Comparison of ENCODE assay signal across 18 cellular contexts in the genomic region with DNA sequence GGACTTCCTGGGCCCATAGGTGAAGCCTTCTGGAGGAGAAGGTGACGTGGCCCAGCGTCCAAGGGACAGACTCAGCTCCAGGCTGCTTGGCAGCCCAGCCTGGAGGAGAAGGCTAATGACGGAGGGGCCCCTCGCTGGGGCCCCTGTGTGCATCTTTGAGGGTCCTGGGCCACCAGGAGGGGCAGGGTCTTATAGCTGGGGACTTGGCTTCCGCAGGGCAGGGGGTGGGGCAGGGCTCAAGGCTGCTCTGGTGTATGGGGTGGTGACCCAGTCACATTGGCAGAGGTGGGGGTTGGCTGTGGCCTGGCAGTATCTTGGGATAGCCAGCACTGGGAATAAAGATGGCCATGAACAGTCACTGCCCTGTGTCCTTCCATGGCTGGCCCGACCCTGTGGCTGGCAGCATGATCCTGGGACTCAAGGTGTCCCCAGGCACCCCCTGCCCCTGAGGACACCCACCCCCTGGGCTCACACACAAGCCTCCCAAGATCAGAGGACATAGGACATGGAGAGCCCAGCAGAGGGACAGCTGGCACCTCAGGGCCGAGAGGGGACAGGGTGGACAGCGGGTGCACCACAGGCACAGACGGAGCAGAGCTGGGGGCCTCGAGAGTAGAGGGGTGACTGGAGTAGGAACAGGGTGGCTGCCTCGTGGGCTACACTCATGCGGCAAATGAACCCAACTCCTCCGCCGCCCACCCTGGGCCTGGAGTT. TPM values are rescaled to one million over a fixed set of nuclear protein-coding genes. Genes with fewer than 3 reads are reported as not detected.
DNase-seq lines count a peak whose midpoint lies in the region; ATAC-seq and TF ChIP-seq lines count a peak whose summit lies in the region.
"Had no signal": no experiment of that assay in that cellular context is flagged by ENCODE, and none has a peak within 500 bp of the region (broad histone marks: within the 10 kb centered on the region; RNA-seq: fewer than 3 reads in every experiment).

No MANE protein-coding gene starts in this region.

- POLR2A ChIA-PET in CD4-positive, alpha-beta memory T cell (lab: Charles Lee; ENCODE audit: partially characterized antibody): interaction anchor here (0.9 to 16.3 kb wide), 9 partner anchors 8 to 202 kb away, joined by 3 to 539 read pairs (median 21); a partner anchor contains a TSS
- POLR2A ChIA-PET in naive thymus-derived CD8-positive, alpha-beta T cell (lab: Charles Lee): interaction anchor here (0.6 to 6.7 kb wide), 6 partner anchors 11 to 131 kb away, joined by 3 to 135 read pairs (median 12); a partner anchor contains a TSS

- no peak overlapping the region for H3K27ac ChIP-seq in CD4-positive, alpha-beta memory T cell (ENCODE audit: low read depth, low read length)
- H3K27ac ChIP-seq in colonic mucosa: no peak overlapping the region
- H3K27ac ChIP-seq: cardiac muscle cell, parathyroid adenoma, thyroid gland, WERI-Rb-1 had no signal

- TF ChIP-seq CTCF in colonic mucosa (IDR thresholded peaks at IDR 0.05): no peak

- no peak for ATAC-seq in T-helper 17 cell
- no peak for ATAC-seq in naive thymus-derived CD8-positive, alpha-beta T cell
- ATAC-seq: activated CD8-positive, alpha-beta T cell treated with anti-CD3 and anti-CD28 coated beads, Interleukin-2, amount 10 ng/mL, durations not matched to agents 7 days and 5 days; activated T-cell treated with anti-CD3 and anti-CD28 coated beads, Interleukin-2, amount 50 U/mL, for 72 hours had no signal

- H3K27ac Mint-ChIP-seq in CD4-positive, alpha-beta memory T cell: peak overlapping the region in 4 of 7 donors; percentile 46 to 82 (median 66)
- H3K27ac Mint-ChIP-seq in T-helper 17 cell: peak overlapping the region; percentile 72
- peak overlapping the region in 9 of 10 donors; percentile 15 to 92 (median 41) for H3K27ac Mint-ChIP-seq in naive thymus-derived CD8-positive, alpha-beta T cell
- H3K27ac Mint-ChIP-seq: activated T-cell treated with anti-CD3 and anti-CD28 coated beads, Interleukin-2, amount 50 U/mL, for 72 hours had no signal

- H3K36me3 ChIP-seq in CD4-positive, alpha-beta memory T cell (ENCODE audit: insufficient read depth, low read length): peaks cover 8% of the 10 kb centered on the region
- no peaks in the 10 kb centered on the region for H3K36me3 ChIP-seq in colonic mucosa
- H3K36me3 ChIP-seq: cardiac muscle cell, WERI-Rb-1 had no signal

- peaks cover 0 to 15% (median 8%) of the 10 kb centered on the region in 4 donors for H3K4me1 Mint-ChIP-seq in CD4-positive, alpha-beta memory T cell
- peaks cover 8% of the 10 kb centered on the region for H3K4me1 Mint-ChIP-seq in T-helper 17 cell
- H3K4me1 Mint-ChIP-seq in naive thymus-derived CD8-positive, alpha-beta T cell: peaks cover 8 to 31% (median 15%) of the 10 kb centered on the region in 4 donors

- no peaks in the 10 kb centered on the region for H3K27me3 Mint-ChIP-seq in CD4-positive, alpha-beta memory T cell
- H3K27me3 Mint-ChIP-seq in T-helper 17 cell: no peaks in the 10 kb centered on the region
- peaks cover 0 to 1% (median 0%) of the 10 kb centered on the region in 5 donors for H3K27me3 Mint-ChIP-seq in naive thymus-derived CD8-positive, alpha-beta T cell

- H3K4me3 Mint-ChIP-seq in CD4-positive, alpha-beta memory T cell: no peak overlapping the region
- no peak overlapping the region for H3K4me3 Mint-ChIP-seq in T-helper 17 cell
- peak overlapping the region in 2 of 10 donors; percentile 27 to 47 for H3K4me3 Mint-ChIP-seq in naive thymus-derived CD8-positive, alpha-beta T cell
- H3K4me3 Mint-ChIP-seq: activated CD8-positive, alpha-beta T cell treated with anti-CD3 and anti-CD28 coated beads, Interleukin-2, amount 10 ng/mL, durations not matched to agents 7 days and 5 days had no signal

- peaks cover 21% of the 10 kb centered on the region for H3K4me1 ChIP-seq in CD4-positive, alpha-beta memory T cell (ENCODE audit: insufficient read depth, low read length)
- H3K4me1 ChIP-seq in colonic mucosa: peaks cover 9% of the 10 kb centered on the region
- H3K4me1 ChIP-seq: parathyroid adenoma had no signal

- no peak overlapping the region for H3K9ac ChIP-seq in colonic mucosa (ENCODE audit: low read depth in 2 of 2, low read length in 2 of 2)
- H3K9ac ChIP-seq: parathyroid adenoma had no signal

- CTCF ChIA-PET in CD4-positive, alpha-beta memory T cell (lab: Charles Lee; ENCODE audit: partially characterized antibody): interaction anchor here (1.2 to 5.4 kb wide), 3 partner anchors 8 to 45 kb away, joined by 3 to 81 read pairs (median 10); a partner anchor contains a TSS

- no peaks in the 10 kb centered on the region for H3K27me3 ChIP-seq in CD4-positive, alpha-beta memory T cell (ENCODE audit: insufficient read depth, low read length)
- H3K27me3 ChIP-seq in colonic mucosa: no peaks in the 10 kb centered on the region
- H3K27me3 ChIP-seq: cardiac muscle cell, thyroid gland had no signal

- intact Hi-C loops in CD4-positive, alpha-beta memory T cell (cut with micrococcal nuclease): no loop called here
- intact Hi-C loops in colonic mucosa (cut with DNase I): loop anchor here (5.0 kb wide), 1 partner anchor 43 kb away; no protein-coding TSS in a partner anchor

- H3K9me3 ChIP-seq in CD4-positive, alpha-beta memory T cell (ENCODE audit: control insufficient read depth in 1 of 2, low read length in 2 of 2): no peaks in the 10 kb centered on the region
- H3K9me3 ChIP-seq in T-helper 17 cell (ENCODE audit: control insufficient read depth, low read length, poor library complexity, severe bottlenecking) (no peaks in the 10 kb centered on the region), colonic mucosa (no peaks in the 10 kb centered on the region)
- H3K9me3 ChIP-seq: thyroid gland had no signal

- H3K36me3 Mint-ChIP-seq in CD4-positive, alpha-beta memory T cell: peaks cover 0 to 2% of the 10 kb centered on the region in 2 donors
- no peaks in the 10 kb centered on the region for H3K36me3 Mint-ChIP-seq in T-helper 17 cell (ENCODE audit: low read depth)
- H3K36me3 Mint-ChIP-seq in naive thymus-derived CD8-positive, alpha-beta T cell: peaks cover 0 to 7% (median 0%) of the 10 kb centered on the region in 3 donors

- H3K9me3 Mint-ChIP-seq in CD4-positive, alpha-beta memory T cell: no peaks in the 10 kb centered on the region
- no peaks in the 10 kb centered on the region for H3K9me3 Mint-ChIP-seq in naive thymus-derived CD8-positive, alpha-beta T cell
- H3K9me3 Mint-ChIP-seq: activated T-cell treated with anti-CD3 and anti-CD28 coated beads, Interleukin-2, amount 50 U/mL, for 72 hours had no signal

- no peak for DNase-seq in CD4-positive, alpha-beta memory T cell
- DNase-seq in T-helper 17 cell: no peak
- no peak for DNase-seq in naive thymus-derived CD8-positive, alpha-beta T cell
- no peak for DNase-seq in iPS-NIHi11 (ENCODE audit: low spot score)
- DNase-seq in NCI-H128 (lab: John Stamatoyannopoulos, UW; ENCODE audit: unreplicated experiment): no peak
- DNase-seq in colonic mucosa: no peak
- DNase-seq: activated CD8-positive, alpha-beta T cell treated with anti-CD3 and anti-CD28 coated beads, Interleukin-2, amount 10 ng/mL, durations not matched to agents 7 days and 5 days; activated T-cell treated with anti-CD3 and anti-CD28 coated beads, Interleukin-2, amount 50 U/mL, for 72 hours; effector memory CD4-positive, alpha-beta T cell; kidney glomerular epithelial cell; NCI-H146; small intestine; WERI-Rb-1 had no signal

- no peak overlapping the region for H3K4me3 ChIP-seq in CD4-positive, alpha-beta memory T cell (ENCODE audit: low read length in 2 of 2)
- H3K4me3 ChIP-seq in colonic mucosa: no peak overlapping the region
- H3K4me3 ChIP-seq: cardiac muscle cell, thyroid gland had no signal

RNA-seq across cellular contexts. Expression of a gene that starts 10.1 kb away (rescaled TPM):
- total RNA-seq in CD4-positive, alpha-beta memory T cell: 100 to 1,000 TPM; 437 to 440 TPM
- polyA plus RNA-seq in CD4-positive, alpha-beta memory T cell: 100 to 1,000 TPM; 235 to 242 TPM
- total RNA-seq in T-helper 17 cell (100 to 1,000 TPM; 353 to 409 TPM), colonic mucosa (100 to 1,000 TPM in 1 of 2 donors, 10 to 100 TPM in 1; 91.4 to 177 TPM)
- 100 to 1,000 TPM; 332 to 337 TPM for total RNA-seq in naive thymus-derived CD8-positive, alpha-beta T cell
- 100 to 1,000 TPM; 195 to 233 (median 206) TPM for polyA plus RNA-seq in naive thymus-derived CD8-positive, alpha-beta T cell

RNA-seq across cellular contexts. Expression of a gene that starts 10.7 kb away (rescaled TPM):
- total RNA-seq in CD4-positive, alpha-beta memory T cell: not detected
- under 1 TPM in 1 of 2 donors, not detected in 1; 0.14 TPM for polyA plus RNA-seq in CD4-positive, alpha-beta memory T cell
- total RNA-seq in T-helper 17 cell: not detected
- under 1 TPM; 0.16 to 0.29 TPM for total RNA-seq in naive thymus-derived CD8-positive, alpha-beta T cell
- polyA plus RNA-seq in naive thymus-derived CD8-positive, alpha-beta T cell: under 1 TPM in 2 of 3 donors, not detected in 1; 0.15 to 0.47 TPM
- total RNA-seq in colonic mucosa: 100 to 1,000 TPM; 167 to 247 TPM

RNA-seq across cellular contexts. Expression of a gene that starts 35.4 kb away (rescaled TPM):
- total RNA-seq in CD4-positive, alpha-beta memory T cell: 1 to 10 TPM; 2.2 to 2.4 TPM
- polyA plus RNA-seq in CD4-positive, alpha-beta memory T cell: not detected
- total RNA-seq in T-helper 17 cell (1 to 10 TPM; 6.0 to 8.6 TPM), colonic mucosa (1 to 10 TPM; 1.6 to 2.0 TPM)
- under 1 TPM; 0.16 to 0.39 TPM for total RNA-seq in naive thymus-derived CD8-positive, alpha-beta T cell
- polyA plus RNA-seq in naive thymus-derived CD8-positive, alpha-beta T cell: 1 to 10 TPM in 1 of 3 donors, not detected in 2; 1.3 TPM
- total RNA-seq: HT-29, RPMI7951 had no signal

RNA-seq across cellular contexts. Expression of a gene that starts 37.1 kb away (rescaled TPM):
- total RNA-seq in CD4-positive, alpha-beta memory T cell: 100 to 1,000 TPM; 120 to 123 TPM
- polyA plus RNA-seq in CD4-positive, alpha-beta memory T cell: 10 to 100 TPM in 1 of 2 donors, 1 to 10 TPM in 1; 9.4 to 15.5 TPM
- total RNA-seq in T-helper 17 cell (100 to 1,000 TPM; 131 to 165 TPM), colonic mucosa (100 to 1,000 TPM; 121 to 129 TPM)
- 10 to 100 TPM; 70.1 to 78.6 TPM for total RNA-seq in naive thymus-derived CD8-positive, alpha-beta T cell
- 1 to 10 TPM; 4.8 to 8.6 (median 7.3) TPM for polyA plus RNA-seq in naive thymus-derived CD8-positive, alpha-beta T cell
- total RNA-seq: RPMI7951 had no signal

RNA-seq across cellular contexts. Expression of a gene that starts 45.4 kb away (rescaled TPM):
- 10 to 100 TPM; 23.3 to 26.1 TPM for total RNA-seq in CD4-positive, alpha-beta memory T cell
- 1 to 10 TPM; 5.5 to 6.3 TPM for polyA plus RNA-seq in CD4-positive, alpha-beta memory T cell
- total RNA-seq in T-helper 17 cell: 10 to 100 TPM; 21.8 to 24.5 TPM
- 10 to 100 TPM; 25.9 to 30.2 TPM for total RNA-seq in naive thymus-derived CD8-positive, alpha-beta T cell
- polyA plus RNA-seq in naive thymus-derived CD8-positive, alpha-beta T cell: 10 to 100 TPM in 2 of 3 donors, 1 to 10 TPM in 1; 9.0 to 13.0 (median 11.6) TPM
- total RNA-seq in colonic mucosa: 10 to 100 TPM; 20.6 to 27.6 TPM

Comparison
In these comparisons a context has a peak if more than half of its experiments do, and no peak if none do; other contexts are left out.
1. RNA of a gene that starts 10.7 kb away (total RNA-seq): 167 to 247 TPM in colonic mucosa; not detected in T-helper 17 cell, 0.16 to 0.29 TPM in naive thymus-derived CD8-positive, alpha-beta T cell and not detected in CD4-positive, alpha-beta memory T cell; every median in the first group is over 100 times any median in the second.
2. Peak in every context shown above with its lines, with median percentiles within 50 percentile points of each other: H3K27ac Mint-ChIP-seq.